ENCODE assay signal across 26 cellular contexts in the genomic region with DNA sequence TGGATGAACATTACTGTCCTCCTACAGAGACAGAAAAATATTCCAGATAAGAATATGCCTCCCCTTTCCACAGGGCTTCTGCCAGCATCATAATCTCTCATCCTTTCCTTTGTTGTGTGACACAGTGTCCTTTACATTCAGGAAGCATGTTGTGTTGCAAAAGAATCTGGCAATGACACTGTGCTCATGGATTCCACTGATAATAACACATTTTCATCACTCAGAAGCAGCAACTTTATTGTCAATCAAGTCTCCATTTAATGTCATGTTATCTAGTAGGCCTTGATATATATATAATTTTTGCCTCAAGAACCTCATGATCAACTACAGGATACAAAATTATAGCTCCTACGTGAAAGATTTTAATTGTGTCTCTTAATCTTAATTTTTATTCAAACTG.
"Had no signal": no experiment of that assay in that cellular context is flagged by ENCODE, and none has a peak within 500 bp of the region (broad histone marks: within the 10 kb centered on the region; RNA-seq: fewer than 3 reads in every experiment).

No MANE protein-coding gene starts in this region.

- ATAC-seq: stimulated activated effector memory CD8-positive, alpha-beta T cell treated with anti-CD3 and anti-CD28 coated beads, Interleukin-12 subunit alpha, Interleukin-12 subunit beta, amount 100 ng/mL, for 72 hours; stimulated activated memory B cell treated with anti-CD40 and anti-IgM and Interleukin-4, amounts not matched to agents 10 μg/mL and 1 μg/mL and 100 μg/mL, for 72 hours; stimulated activated naive B cell treated with anti-CD40 and anti-IgM and Interleukin-4, amounts not matched to agents 10 μg/mL and 1 μg/mL and 100 μg/mL, for 72 hours; stimulated activated naive CD8-positive, alpha-beta T cell treated with anti-CD3 and anti-CD28 coated beads, Interleukin-15, amount 100 ng/mL, for 72 hours; stimulated activated naive CD8-positive, alpha-beta T cell treated with anti-CD3 and anti-CD28 coated beads, Interleukin-15, Interleukin-2, amounts not matched to agents 100 U/mL and 50 U/mL, for 24 hours; upper lobe of right lung had no signal

- H3K27ac ChIP-seq: stomach, suprapubic skin, testis, thoracic aorta, thyroid gland, tibial artery, tibial nerve, transverse colon, upper lobe of left lung, upper lobe of right lung, uterus, vagina had no signal

- DNase-seq: stimulated activated CD4-positive, alpha-beta T cell treated with anti-CD3 and anti-CD28 coated beads, Interleukin-2, amount 100 ng/mL, for 48 hours; stimulated activated CD4-positive, alpha-beta T cell treated with anti-CD3 and anti-CD28 coated beads, Interleukin-4, amount 100 ng/mL, for 1 hour; stimulated activated CD4-positive, alpha-beta T cell treated with anti-CD3 and anti-CD28 coated beads, Interleukin-4, amount 100 ng/mL, for 24 hours; stimulated activated CD4-positive, alpha-beta T cell treated with anti-CD3 and anti-CD28 coated beads, Interleukin-4, amount 100 ng/mL, for 4 hours; stimulated activated CD8-positive, alpha-beta memory T cell treated with anti-CD3 and anti-CD28 coated beads, Interleukin-4, amount 100 ng/mL, for 48 hours; stimulated activated naive B cell treated with anti-CD40 and anti-IgM and Interleukin-4, amounts not matched to agents 10 μg/mL and 1 μg/mL and 100 μg/mL, for 72 hours; stimulated activated naive CD4-positive, alpha-beta T cell; stimulated activated naive CD4-positive, alpha-beta T cell treated with Interleukin-2 at 50 U/mL for 16 hours; stimulated activated naive CD8-positive, alpha-beta T cell treated with anti-CD3 and anti-CD28 coated beads, Interleukin-15, amount 100 ng/mL, for 72 hours; stimulated activated naive CD8-positive, alpha-beta T cell treated with anti-CD3 and anti-CD28 coated beads, Interleukin-15, Interleukin-2, amounts not matched to agents 100 U/mL and 50 U/mL, for 24 hours; stomach; substantia nigra; testis; thyroid gland; tibial artery; transverse colon; trophoblast cell; upper lobe of left lung; upper lobe of right lung; uterus had no signal

- H3K4me1 ChIP-seq: stomach, suprapubic skin, testis, thyroid gland, tibial artery, tibial nerve, transverse colon, upper lobe of left lung, upper lobe of right lung, uterus, vagina had no signal

- H3K4me3 ChIP-seq: stomach, suprapubic skin, testis, thoracic aorta, thyroid gland, tibial artery, tibial nerve, transverse colon, upper lobe of left lung, upper lobe of right lung, uterus, vagina had no signal

- H3K27me3 ChIP-seq: stomach, suprapubic skin, testis, thyroid gland, tibial artery, tibial nerve, transverse colon, upper lobe of left lung, upper lobe of right lung, uterus, vagina had no signal

- H3K36me3 ChIP-seq: stomach, suprapubic skin, thoracic aorta, thyroid gland, tibial artery, tibial nerve, transverse colon, upper lobe of left lung, upper lobe of right lung, uterus, vagina had no signal

- H3K9me3 ChIP-seq: stomach, suprapubic skin, testis, thoracic aorta, thyroid gland, tibial artery, tibial nerve, transverse colon, upper lobe of left lung, upper lobe of right lung, uterus, vagina had no signal
